Comparison of ENCODE assay signal across 15 cellular contexts in the genomic region with DNA sequence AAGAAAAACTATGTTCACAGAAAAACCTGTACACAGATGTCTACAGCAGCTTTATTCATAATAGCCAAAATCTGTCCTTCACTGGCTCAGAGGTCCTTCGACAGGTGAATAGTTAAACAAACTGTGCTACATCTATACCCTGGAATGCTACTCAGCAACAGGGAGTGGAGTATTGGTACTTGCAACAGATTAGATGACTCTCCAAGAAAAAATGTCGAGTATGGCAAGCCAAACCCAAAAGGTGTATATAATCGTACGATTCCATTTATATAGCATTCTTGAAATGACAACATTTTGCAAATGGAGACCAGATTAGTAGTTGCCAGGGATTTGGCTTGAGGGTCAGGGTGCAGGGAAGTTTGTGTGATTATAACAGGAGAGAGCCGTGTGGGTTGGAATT. TPM values are rescaled to one million over a fixed set of nuclear protein-coding genes. Genes with fewer than 3 reads are reported as not detected.
A peak's percentile ranks its signal among the peaks of the same experiment; 100 is the strongest.
DNase-seq lines count a peak whose midpoint lies in the region; ATAC-seq and TF ChIP-seq lines count a peak whose summit lies in the region.
"Had no signal": no experiment of that assay in that cellular context is flagged by ENCODE, and none has a peak within 500 bp of the region (broad histone marks: within the 10 kb centered on the region; RNA-seq: fewer than 3 reads in every experiment).

No MANE protein-coding gene starts in this region.

- CTCF ChIA-PET in Caco-2 (lab: Charles Lee): no interaction called here
- CTCF ChIA-PET in PC-3 (lab: Charles Lee): no interaction called here
- CTCF ChIA-PET in activated CD4-positive, alpha-beta T cell treated with anti-CD3 and anti-CD28 coated beads, Interleukin-2, amount 10 ng/mL, durations not matched to agents 7 days and 5 days (lab: Charles Lee): no interaction called here

- H3K4me1 Mint-ChIP-seq in Caco-2 (ENCODE audit: low read depth, unreplicated experiment) (peaks cover 10% of the 10 kb centered on the region), type B pancreatic cell (ENCODE audit: unreplicated experiment) (peaks cover 3% of the 10 kb centered on the region)
- H3K4me1 Mint-ChIP-seq in activated CD4-positive, alpha-beta T cell treated with anti-CD3 and anti-CD28 coated beads, Interleukin-2, amount 10 ng/mL, durations not matched to agents 7 days and 5 days: peaks cover 2% of the 10 kb centered on the region
- H3K4me1 Mint-ChIP-seq: B cell had no signal

- no peaks in the 10 kb centered on the region for H3K27me3 ChIP-seq in Caco-2 (replicated peaks; ENCODE audit: control insufficient read depth, insufficient read depth, low read length)
- H3K27me3 ChIP-seq in PC-3 (ENCODE audit: low read length): peaks cover 84% of the 10 kb centered on the region

- intact Hi-C loops in Caco-2 (cut with micrococcal nuclease; ENCODE audit: unreplicated experiment): no loop called here
- intact Hi-C loops in PC-3 (cut with micrococcal nuclease): no loop called here

- no peak overlapping the region for H3K9ac ChIP-seq in PC-3 (ENCODE audit: low read length)

- no peak overlapping the region for H2AFZ ChIP-seq in PC-3 (ENCODE audit: low read length)

- no peak overlapping the region for H3K4me3 Mint-ChIP-seq in Caco-2 (ENCODE audit: unreplicated experiment)
- peak overlapping the region; percentile 8 for H3K4me3 Mint-ChIP-seq in type B pancreatic cell
- H3K4me3 Mint-ChIP-seq in activated CD4-positive, alpha-beta T cell treated with anti-CD3 and anti-CD28 coated beads, Interleukin-2, amount 10 ng/mL, durations not matched to agents 7 days and 5 days: no peak overlapping the region
- H3K4me3 Mint-ChIP-seq: B cell; CD4-positive, alpha-beta T cell; H9 had no signal

- no peaks in the 10 kb centered on the region for H3K36me3 ChIP-seq in Caco-2 (ENCODE audit: control insufficient read depth, insufficient read depth, low read length)
- no peaks in the 10 kb centered on the region for H3K36me3 ChIP-seq in PC-3 (ENCODE audit: low read depth, low read length)

- H3K9me2 ChIP-seq in PC-3 (replicated peaks; ENCODE audit: low read length): no peaks in the 10 kb centered on the region

- H3K79me2 ChIP-seq in PC-3 (ENCODE audit: low read length): no peaks in the 10 kb centered on the region

- no peak for TF ChIP-seq CTCF in Caco-2 (IDR thresholded peaks at IDR 0.05; ENCODE audit: insufficient read depth in 1 of 2, low read depth in 1 of 2, low read length in 1 of 2, severe bottlenecking in 1 of 2, unreplicated experiment in 1 of 2)
- TF ChIP-seq CTCF in PC-3 (conservative IDR thresholded peaks at IDR 0.05; ENCODE audit: low read depth, low read length): no peak
- TF ChIP-seq CTCF in type B pancreatic cell (conservative IDR thresholded peaks at IDR 0.05): no peak

- POLR2A ChIA-PET in Caco-2 (lab: Charles Lee): no interaction called here
- POLR2A ChIA-PET in PC-3 (lab: Charles Lee; ENCODE audit: unreplicated experiment): no interaction called here
- POLR2A ChIA-PET in activated CD4-positive, alpha-beta T cell treated with anti-CD3 and anti-CD28 coated beads, Interleukin-2, amount 10 ng/mL, durations not matched to agents 7 days and 5 days (lab: Charles Lee): no interaction called here

- H3K27me3 Mint-ChIP-seq in Caco-2 (ENCODE audit: insufficient read depth, unreplicated experiment): no peaks in the 10 kb centered on the region
- peaks cover 30% of the 10 kb centered on the region for H3K27me3 Mint-ChIP-seq in type B pancreatic cell
- H3K27me3 Mint-ChIP-seq in activated CD4-positive, alpha-beta T cell treated with anti-CD3 and anti-CD28 coated beads, Interleukin-2, amount 10 ng/mL, durations not matched to agents 7 days and 5 days: peaks cover 45% of the 10 kb centered on the region

- H3K27ac Mint-ChIP-seq in Caco-2 (ENCODE audit: unreplicated experiment) (peak overlapping the region; percentile 66), type B pancreatic cell (peak overlapping the region; percentile 96)
- no peak overlapping the region for H3K27ac Mint-ChIP-seq in activated CD4-positive, alpha-beta T cell treated with anti-CD3 and anti-CD28 coated beads, Interleukin-2, amount 10 ng/mL, durations not matched to agents 7 days and 5 days
- H3K27ac Mint-ChIP-seq: B cell; CD4-positive, alpha-beta T cell had no signal

- DNase-seq in Caco-2: peak in 1 of 2 experiments; percentile 47
- peak; percentile 43 for DNase-seq in PC-3
- no peak for DNase-seq in type B pancreatic cell (ENCODE audit: extremely low spot score, unreplicated experiment)
- DNase-seq in activated gamma-delta T cell treated with Interleukin-2 at 50 U/mL for 16 hours: no peak
- no peak for DNase-seq in activated CD4-positive, alpha-beta T cell treated with anti-CD3 and anti-CD28 coated beads, Interleukin-2, amount 10 ng/mL, durations not matched to agents 7 days and 5 days
- DNase-seq in NCI-H1694 (lab: John Stamatoyannopoulos, UW): no peak
- DNase-seq: C1 segment of cervical spinal cord; CD4-positive, alpha-beta T cell; DND-41; GDM1; GOT3; H9 had no signal

- no peaks in the 10 kb centered on the region for H3F3A ChIP-seq in PC-3 (ENCODE audit: low read length, unreplicated experiment)

- no peak overlapping the region for H3K27ac ChIP-seq in PC-3 (ENCODE audit: low read length)

- no peaks in the 10 kb centered on the region for H4K20me1 ChIP-seq in PC-3 (ENCODE audit: low read length)

- H3K36me3 Mint-ChIP-seq in Caco-2 (ENCODE audit: insufficient read depth, unreplicated experiment) (no peaks in the 10 kb centered on the region), type B pancreatic cell (peaks cover 9% of the 10 kb centered on the region)
- H3K36me3 Mint-ChIP-seq in activated CD4-positive, alpha-beta T cell treated with anti-CD3 and anti-CD28 coated beads, Interleukin-2, amount 10 ng/mL, durations not matched to agents 7 days and 5 days (ENCODE audit: low read depth): no peaks in the 10 kb centered on the region

- ATAC-seq in PC-3 (no peak), esophagus mucosa (peak; percentile 51), GM21390 (IDR thresholded peaks at IDR 0.05; ENCODE audit: unreplicated experiment) (no peak)

- BruUV-seq in Caco-2 (replicated peaks; lab: Mats Ljungman, UMichigan) (no TSS peak), PC-3 (replicated peaks; lab: Mats Ljungman, UMichigan) (no TSS peak)

- H3K4me2 ChIP-seq in PC-3 (ENCODE audit: low read length): no peak overlapping the region

- peaks cover 10% of the 10 kb centered on the region for H3K9me3 Mint-ChIP-seq in Caco-2 (ENCODE audit: unreplicated experiment)
- peaks cover 10% of the 10 kb centered on the region for H3K9me3 Mint-ChIP-seq in type B pancreatic cell
- no peaks in the 10 kb centered on the region for H3K9me3 Mint-ChIP-seq in activated CD4-positive, alpha-beta T cell treated with anti-CD3 and anti-CD28 coated beads, Interleukin-2, amount 10 ng/mL, durations not matched to agents 7 days and 5 days
- H3K9me3 Mint-ChIP-seq: CD4-positive, alpha-beta T cell; H9 had no signal

- H3K4me1 ChIP-seq in Caco-2 (peaks cover 8% of the 10 kb centered on the region), PC-3 (ENCODE audit: insufficient read depth, low read length) (no peaks in the 10 kb centered on the region)

- H3K4me3 ChIP-seq in Caco-2 (ENCODE audit: low read depth, low read length) (no peak overlapping the region), PC-3 (ENCODE audit: low read length) (no peak overlapping the region)

- H3K9me3 ChIP-seq in Caco-2: no peaks in the 10 kb centered on the region
- no peaks in the 10 kb centered on the region for H3K9me3 ChIP-seq in PC-3 (ENCODE audit: low read length)

RNA-seq across cellular contexts. Expression of a gene that starts 22.4 kb away (rescaled TPM):
- total RNA-seq in Caco-2 (2022) (4.4 and 4.5 TPM in 2 replicates), PC-3 (2014; rRNA removed) (1.3 and 2.5 TPM in 2 replicates), esophagus mucosa (40.5 TPM), type B pancreatic cell (ENCODE audit: low replicate concordance) (37.0 and 41.6 TPM in 2 replicates)
- under 1 TPM; 0.15 to 0.25 TPM for total RNA-seq in activated CD4-positive, alpha-beta T cell treated with anti-CD3 and anti-CD28 coated beads, Interleukin-2, amount 10 ng/mL, durations not matched to agents 7 days and 5 days
- total RNA-seq: B cell; CD4-positive, alpha-beta T cell had no signal
